ENCODE assay signal across 8 cellular contexts in the genomic region with DNA sequence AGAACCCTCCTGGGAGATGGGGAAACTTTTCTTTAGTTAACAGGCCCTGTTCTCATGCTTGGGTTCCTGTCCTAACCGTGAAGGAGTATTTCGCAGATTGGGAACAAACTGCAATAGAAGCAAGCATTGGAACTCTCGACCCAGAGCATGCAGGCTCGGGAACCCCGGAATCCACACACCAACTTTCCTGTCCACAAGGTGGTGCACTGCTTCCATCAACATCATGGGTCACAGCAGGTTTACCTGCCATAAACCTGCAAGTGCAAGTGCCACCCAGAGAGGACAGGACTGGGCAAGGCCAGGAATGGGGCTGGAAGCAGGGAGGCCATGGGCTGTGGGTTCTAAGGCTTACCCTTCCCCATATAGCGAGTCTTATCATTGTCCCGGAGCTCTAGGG. TPM values are rescaled to one million over a fixed set of nuclear protein-coding genes. Genes with fewer than 3 reads are reported as not detected.
DNase-seq lines count a peak whose midpoint lies in the region; ATAC-seq and TF ChIP-seq lines count a peak whose summit lies in the region.
"Had no signal": no experiment of that assay in that cellular context is flagged by ENCODE, and none has a peak within 500 bp of the region (broad histone marks: within the 10 kb centered on the region; RNA-seq: fewer than 3 reads in every experiment).

No MANE protein-coding gene starts in this region.

- no TSS peak for BruUV-seq in mammary epithelial cell (replicated peaks; lab: Mats Ljungman, UMichigan)

- TF ChIP-seq CTCF in DND-41 (IDR thresholded peaks at IDR 0.05; ENCODE audit: borderline replicate concordance, extremely low read depth, low read length, poor library complexity, severe bottlenecking) = peak; percentile 50
- TF ChIP-seq CTCF in LNCaP clone FGC (IDR thresholded peaks at IDR 0.05; ENCODE audit: control insufficient read depth, extremely low read depth, insufficient read depth) = peak; percentile 45
- peak; percentile 50 to 64 for TF ChIP-seq CTCF in mammary epithelial cell (conservative IDR thresholded peaks at IDR 0.05 in 1 of 2, IDR thresholded peaks at IDR 0.05 in 1 of 2; ENCODE audit: extremely low read depth in 1 of 2, insufficient read depth in 1 of 2, low read depth in 1 of 2, low read length in 2 of 2)
- peak; percentile 15 for TF ChIP-seq CTCF in nephron progenitor cell (IDR thresholded peaks at IDR 0.05)

- dilution Hi-C loops in mammary epithelial cell (cut with HindIII; ENCODE audit: low sequenced_read_pairs) = no loop called here

- 46% methylated on average over 7 of the region's 7 CpGs for WGBS in mammary epithelial cell (ENCODE audit: low coverage, missing lambda C conversion rate)

- no peak overlapping the region for H2AFZ ChIP-seq in DND-41 (ENCODE audit: low read depth, low read length)
- no peak overlapping the region for H2AFZ ChIP-seq in mammary epithelial cell (ENCODE audit: low read depth, low read length)

- H3K4me2 ChIP-seq in DND-41 (ENCODE audit: insufficient read depth, low read length) (peak overlapping the region; percentile 69), mammary epithelial cell (ENCODE audit: insufficient read depth, low read depth, low read length) (peak overlapping the region; percentile 89)

- peak overlapping the region; percentile 97 for H3K27ac Mint-ChIP-seq in nephron progenitor cell

- CTCF ChIA-PET in mammary epithelial cell (lab: Charles Lee; ENCODE audit: low non-redundant PET) = interaction anchor here (0.7 kb wide), 2 partner anchors 59 to 228 kb away, joined by 3 read pairs; no protein-coding TSS in a partner anchor

- ATAC-seq in DND-41 (ENCODE audit: insufficient read depth, low read depth) = no peak

- H3K36me3 ChIP-seq in DND-41 (ENCODE audit: insufficient read depth, low read length) = peaks cover 99% of the 10 kb centered on the region
- H3K36me3 ChIP-seq in mammary epithelial cell (ENCODE audit: insufficient read depth, low read length) = peaks cover 69% of the 10 kb centered on the region

- H3K9me3 ChIP-seq in DND-41 (ENCODE audit: insufficient read depth, low read length, severe bottlenecking) (no peaks in the 10 kb centered on the region), mammary epithelial cell (replicated peaks; ENCODE audit: insufficient read depth, low read length) (no peaks in the 10 kb centered on the region)
- H3K9me3 ChIP-seq: left lung had no signal

- DNase-seq in DND-41 (no peak), LNCaP clone FGC (ENCODE audit: low read depth) (no peak), mammary epithelial cell (peak; percentile 61), nephron progenitor cell (no peak), NCI-H1436 treated with DMSO at 0.1 percent for 48 hours (lab: John Stamatoyannopoulos, UW) (no peak), NOMO-1 treated with DMSO at 0.1 percent for 48 hours (lab: John Stamatoyannopoulos, UW; ENCODE audit: unreplicated experiment) (no peak), G401 (ENCODE audit: low spot score) (no peak)
- DNase-seq: left lung had no signal

- in situ Hi-C loops in mammary epithelial cell (cut with MboI; ENCODE audit: low sequenced_read_pairs in 2 of 2) (loop anchor here in 1 of 2 donors (25.0 kb wide), 1 partner anchor 116 kb away; no protein-coding TSS in a partner anchor), G401 (cut with HindIII; ENCODE audit: low sequenced_read_pairs) (no loop called here)

- no peak overlapping the region for H3K4me3 Mint-ChIP-seq in nephron progenitor cell

- H3K79me2 ChIP-seq in DND-41 (ENCODE audit: insufficient read depth, low read length) = peaks cover 100% of the 10 kb centered on the region
- H3K79me2 ChIP-seq in mammary epithelial cell (ENCODE audit: insufficient read depth, low read length) = peaks cover 91% of the 10 kb centered on the region

- H3K27me3 ChIP-seq in DND-41 (ENCODE audit: insufficient read depth, low read length, poor library complexity) = no peaks in the 10 kb centered on the region
- H3K27me3 ChIP-seq in mammary epithelial cell (ENCODE audit: insufficient read depth, low read length) = no peaks in the 10 kb centered on the region
- H3K27me3 ChIP-seq: left lung had no signal

- peak overlapping the region in 1 of 2 experiments; percentile 41; a peak in 2 of 4 replicates for H3K4me3 ChIP-seq in DND-41 (ENCODE audit: low read depth in 1 of 2, low read length in 2 of 2)
- no peak overlapping the region for H3K4me3 ChIP-seq in LNCaP clone FGC (ENCODE audit: low read depth, low read length)
- H3K4me3 ChIP-seq in mammary epithelial cell (replicated peaks in 1 of 3; ENCODE audit: insufficient read depth in 1 of 3, low read depth in 2 of 3, low read length in 3 of 3) = peak overlapping the region in 1 of 3 experiments; percentile 8

- H3K27ac ChIP-seq in DND-41 (ENCODE audit: low read length) (peak overlapping the region; percentile 16; the same call in 1 of the 2 replicates), mammary epithelial cell (ENCODE audit: insufficient read depth, low read depth, low read length) (peak overlapping the region; percentile 53)

- H3K4me1 Mint-ChIP-seq in nephron progenitor cell = peaks cover 85% of the 10 kb centered on the region

- intact Hi-C loops in mammary epithelial cell (cut with micrococcal nuclease) = loop anchor here (1.0 to 2.0 kb wide), 5 partner anchors 8 to 229 kb away; no protein-coding TSS in a partner anchor

- peaks cover 93% of the 10 kb centered on the region for H4K20me1 ChIP-seq in DND-41 (ENCODE audit: insufficient read depth, low read length)
- H4K20me1 ChIP-seq in mammary epithelial cell (ENCODE audit: insufficient read depth, low read length) = peaks cover 30% of the 10 kb centered on the region

- peaks cover 93% of the 10 kb centered on the region for H3K36me3 Mint-ChIP-seq in nephron progenitor cell (ENCODE audit: low read depth)

- H3K9ac ChIP-seq in DND-41 (ENCODE audit: low read depth, low read length) (peak overlapping the region; percentile 97; the same call in 1 of the 2 replicates), mammary epithelial cell (ENCODE audit: insufficient read depth, low read length) (no peak overlapping the region)

- peaks cover 69% of the 10 kb centered on the region for H3K4me1 ChIP-seq in DND-41 (ENCODE audit: insufficient read depth, low read length)
- peaks cover 61% of the 10 kb centered on the region for H3K4me1 ChIP-seq in mammary epithelial cell (ENCODE audit: insufficient read depth, low read length)

- H3K9me3 Mint-ChIP-seq in nephron progenitor cell = no peaks in the 10 kb centered on the region

- H3K27me3 Mint-ChIP-seq in nephron progenitor cell (ENCODE audit: low read depth, poor library complexity) = no peaks in the 10 kb centered on the region

RNA-seq across cellular contexts. Expression of gene ENO1, which starts 6.9 kb away (rescaled TPM):
- 1,000 to 10,000 TPM; 1,459 to 2,190 TPM for total RNA-seq in mammary epithelial cell
- 3,004 TPM for polyA plus RNA-seq in mammary epithelial cell
- 2,906 TPM for polyA minus RNA-seq in mammary epithelial cell
- total RNA-seq in G401 (2014; rRNA removed; shearing (Covaris generic)) = 1,614 and 1,928 TPM in 2 replicates

RNA-seq across cellular contexts. Expression of gene RERE, which starts 54.1 kb away (rescaled TPM):
- 10 to 100 TPM; 20.7 to 48.4 TPM for total RNA-seq in mammary epithelial cell
- polyA plus RNA-seq in mammary epithelial cell = 2.1 TPM
- polyA minus RNA-seq in mammary epithelial cell = 116 TPM
- 22.6 and 57.3 TPM in 2 replicates for total RNA-seq in G401 (2014; rRNA removed; shearing (Covaris generic))
